Comparison of ENCODE assay signal across 1 cellular context in genomic region chr16:8950580-8951077, GRCh38.
TF ChIP-seq lines count a peak whose summit lies in the region.

No MANE protein-coding gene starts in this region.

TF ChIP-seq in H1, 55 proteins besides CTCF, POLR2A, EP300 and RAD21:
- TF ChIP-seq HDAC6 (IDR thresholded peaks at IDR 0.05; ENCODE audit: low read depth, low read length) (no peak), NANOG (IDR thresholded peaks at IDR 0.05; ENCODE audit: insufficient read depth, low read depth, low read length, poor library complexity, severe bottlenecking) (no peak), BRCA1 (IDR thresholded peaks at IDR 0.05; ENCODE audit: low read depth, low read length) (no peak), ZNF274 (IDR thresholded peaks at IDR 0.05; ENCODE audit: borderline replicate concordance, extremely low read depth, low read length) (no peak), CREB1 (IDR thresholded peaks at IDR 0.05) (no peak), CHD1 (IDR thresholded peaks at IDR 0.05; ENCODE audit: low read depth, low read length) (no peak), KDM5A (IDR thresholded peaks at IDR 0.05; ENCODE audit: low read length) (no peak), SP2 (IDR thresholded peaks at IDR 0.05; ENCODE audit: low read length) (no peak), ATF3 (IDR thresholded peaks at IDR 0.05; ENCODE audit: insufficient read depth, low read depth, low read length) (no peak), SP4 (IDR thresholded peaks at IDR 0.05; ENCODE audit: low read length) (no peak), EGR1 (IDR thresholded peaks at IDR 0.05; ENCODE audit: borderline replicate concordance, low read depth, low read length) (no peak), FOSL1 (IDR thresholded peaks at IDR 0.05; ENCODE audit: insufficient read depth, low read depth, low read length) (no peak), POU5F1 (IDR thresholded peaks at IDR 0.05; ENCODE audit: low read depth, low read length) (no peak), CHD7 (IDR thresholded peaks at IDR 0.05; ENCODE audit: insufficient replicate concordance, low read length) (no peak), CBX8 (IDR thresholded peaks at IDR 0.05; ENCODE audit: borderline replicate concordance, low read depth, low read length) (no peak), ASH2L (IDR thresholded peaks at IDR 0.05; ENCODE audit: low read length) (no peak), TAF1 (IDR thresholded peaks at IDR 0.05; ENCODE audit: low read depth, low read length) (no peak), BCL11A (IDR thresholded peaks at IDR 0.05; ENCODE audit: low read depth in 2 of 2, low read length in 2 of 2) (no peak), MAX (IDR thresholded peaks at IDR 0.05) (no peak), SRF (IDR thresholded peaks at IDR 0.05; ENCODE audit: low read depth, low read length) (no peak)
